ENCODE assay signal across 1 cellular context in the genomic region with DNA sequence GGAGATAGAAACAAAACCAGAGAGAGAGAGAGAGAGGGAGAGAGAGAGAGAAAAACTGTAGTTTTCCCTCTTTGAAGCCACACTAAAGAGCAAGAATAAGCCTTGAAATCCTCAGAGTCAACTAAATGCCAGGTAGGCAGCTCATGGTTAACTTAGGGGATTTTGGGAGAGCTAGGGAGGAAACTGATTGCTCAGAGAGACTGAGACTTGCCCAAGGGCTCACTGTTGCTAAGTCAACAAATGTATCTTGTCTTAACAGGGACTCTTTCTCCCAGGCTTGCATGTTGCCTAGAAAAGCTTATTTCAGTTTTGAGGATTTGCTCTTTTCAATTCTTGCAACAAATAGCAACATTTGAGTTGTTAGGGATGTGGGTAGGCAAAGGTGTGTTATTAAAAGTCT.
TF ChIP-seq lines count a peak whose summit lies in the region.

No MANE protein-coding gene starts in this region.

TF ChIP-seq in K562, 482 proteins besides CTCF, POLR2A, EP300 and RAD21:
- TF ChIP-seq, protein P1, sequence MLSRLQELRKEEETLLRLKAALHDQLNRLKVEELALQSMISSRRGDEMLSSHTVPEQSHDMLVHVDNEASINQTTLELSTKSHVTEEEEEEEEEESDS (CRISPR knock-in tag; IDR thresholded peaks at IDR 0.05): no peak
- TF ChIP-seq, protein P2, sequence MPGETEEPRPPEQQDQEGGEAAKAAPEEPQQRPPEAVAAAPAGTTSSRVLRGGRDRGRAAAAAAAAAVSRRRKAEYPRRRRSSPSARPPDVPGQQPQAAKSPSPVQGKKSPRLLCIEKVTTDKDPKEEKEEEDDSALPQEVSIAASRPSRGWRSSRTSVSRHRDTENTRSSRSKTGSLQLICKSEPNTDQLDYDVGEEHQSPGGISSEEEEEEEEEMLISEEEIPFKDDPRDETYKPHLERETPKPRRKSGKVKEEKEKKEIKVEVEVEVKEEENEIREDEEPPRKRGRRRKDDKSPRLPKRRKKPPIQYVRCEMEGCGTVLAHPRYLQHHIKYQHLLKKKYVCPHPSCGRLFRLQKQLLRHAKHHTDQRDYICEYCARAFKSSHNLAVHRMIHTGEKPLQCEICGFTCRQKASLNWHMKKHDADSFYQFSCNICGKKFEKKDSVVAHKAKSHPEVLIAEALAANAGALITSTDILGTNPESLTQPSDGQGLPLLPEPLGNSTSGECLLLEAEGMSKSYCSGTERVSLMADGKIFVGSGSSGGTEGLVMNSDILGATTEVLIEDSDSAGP (CRISPR knock-in tag; IDR thresholded peaks at IDR 0.05): no peak
- TF ChIP-seq, protein P3, sequence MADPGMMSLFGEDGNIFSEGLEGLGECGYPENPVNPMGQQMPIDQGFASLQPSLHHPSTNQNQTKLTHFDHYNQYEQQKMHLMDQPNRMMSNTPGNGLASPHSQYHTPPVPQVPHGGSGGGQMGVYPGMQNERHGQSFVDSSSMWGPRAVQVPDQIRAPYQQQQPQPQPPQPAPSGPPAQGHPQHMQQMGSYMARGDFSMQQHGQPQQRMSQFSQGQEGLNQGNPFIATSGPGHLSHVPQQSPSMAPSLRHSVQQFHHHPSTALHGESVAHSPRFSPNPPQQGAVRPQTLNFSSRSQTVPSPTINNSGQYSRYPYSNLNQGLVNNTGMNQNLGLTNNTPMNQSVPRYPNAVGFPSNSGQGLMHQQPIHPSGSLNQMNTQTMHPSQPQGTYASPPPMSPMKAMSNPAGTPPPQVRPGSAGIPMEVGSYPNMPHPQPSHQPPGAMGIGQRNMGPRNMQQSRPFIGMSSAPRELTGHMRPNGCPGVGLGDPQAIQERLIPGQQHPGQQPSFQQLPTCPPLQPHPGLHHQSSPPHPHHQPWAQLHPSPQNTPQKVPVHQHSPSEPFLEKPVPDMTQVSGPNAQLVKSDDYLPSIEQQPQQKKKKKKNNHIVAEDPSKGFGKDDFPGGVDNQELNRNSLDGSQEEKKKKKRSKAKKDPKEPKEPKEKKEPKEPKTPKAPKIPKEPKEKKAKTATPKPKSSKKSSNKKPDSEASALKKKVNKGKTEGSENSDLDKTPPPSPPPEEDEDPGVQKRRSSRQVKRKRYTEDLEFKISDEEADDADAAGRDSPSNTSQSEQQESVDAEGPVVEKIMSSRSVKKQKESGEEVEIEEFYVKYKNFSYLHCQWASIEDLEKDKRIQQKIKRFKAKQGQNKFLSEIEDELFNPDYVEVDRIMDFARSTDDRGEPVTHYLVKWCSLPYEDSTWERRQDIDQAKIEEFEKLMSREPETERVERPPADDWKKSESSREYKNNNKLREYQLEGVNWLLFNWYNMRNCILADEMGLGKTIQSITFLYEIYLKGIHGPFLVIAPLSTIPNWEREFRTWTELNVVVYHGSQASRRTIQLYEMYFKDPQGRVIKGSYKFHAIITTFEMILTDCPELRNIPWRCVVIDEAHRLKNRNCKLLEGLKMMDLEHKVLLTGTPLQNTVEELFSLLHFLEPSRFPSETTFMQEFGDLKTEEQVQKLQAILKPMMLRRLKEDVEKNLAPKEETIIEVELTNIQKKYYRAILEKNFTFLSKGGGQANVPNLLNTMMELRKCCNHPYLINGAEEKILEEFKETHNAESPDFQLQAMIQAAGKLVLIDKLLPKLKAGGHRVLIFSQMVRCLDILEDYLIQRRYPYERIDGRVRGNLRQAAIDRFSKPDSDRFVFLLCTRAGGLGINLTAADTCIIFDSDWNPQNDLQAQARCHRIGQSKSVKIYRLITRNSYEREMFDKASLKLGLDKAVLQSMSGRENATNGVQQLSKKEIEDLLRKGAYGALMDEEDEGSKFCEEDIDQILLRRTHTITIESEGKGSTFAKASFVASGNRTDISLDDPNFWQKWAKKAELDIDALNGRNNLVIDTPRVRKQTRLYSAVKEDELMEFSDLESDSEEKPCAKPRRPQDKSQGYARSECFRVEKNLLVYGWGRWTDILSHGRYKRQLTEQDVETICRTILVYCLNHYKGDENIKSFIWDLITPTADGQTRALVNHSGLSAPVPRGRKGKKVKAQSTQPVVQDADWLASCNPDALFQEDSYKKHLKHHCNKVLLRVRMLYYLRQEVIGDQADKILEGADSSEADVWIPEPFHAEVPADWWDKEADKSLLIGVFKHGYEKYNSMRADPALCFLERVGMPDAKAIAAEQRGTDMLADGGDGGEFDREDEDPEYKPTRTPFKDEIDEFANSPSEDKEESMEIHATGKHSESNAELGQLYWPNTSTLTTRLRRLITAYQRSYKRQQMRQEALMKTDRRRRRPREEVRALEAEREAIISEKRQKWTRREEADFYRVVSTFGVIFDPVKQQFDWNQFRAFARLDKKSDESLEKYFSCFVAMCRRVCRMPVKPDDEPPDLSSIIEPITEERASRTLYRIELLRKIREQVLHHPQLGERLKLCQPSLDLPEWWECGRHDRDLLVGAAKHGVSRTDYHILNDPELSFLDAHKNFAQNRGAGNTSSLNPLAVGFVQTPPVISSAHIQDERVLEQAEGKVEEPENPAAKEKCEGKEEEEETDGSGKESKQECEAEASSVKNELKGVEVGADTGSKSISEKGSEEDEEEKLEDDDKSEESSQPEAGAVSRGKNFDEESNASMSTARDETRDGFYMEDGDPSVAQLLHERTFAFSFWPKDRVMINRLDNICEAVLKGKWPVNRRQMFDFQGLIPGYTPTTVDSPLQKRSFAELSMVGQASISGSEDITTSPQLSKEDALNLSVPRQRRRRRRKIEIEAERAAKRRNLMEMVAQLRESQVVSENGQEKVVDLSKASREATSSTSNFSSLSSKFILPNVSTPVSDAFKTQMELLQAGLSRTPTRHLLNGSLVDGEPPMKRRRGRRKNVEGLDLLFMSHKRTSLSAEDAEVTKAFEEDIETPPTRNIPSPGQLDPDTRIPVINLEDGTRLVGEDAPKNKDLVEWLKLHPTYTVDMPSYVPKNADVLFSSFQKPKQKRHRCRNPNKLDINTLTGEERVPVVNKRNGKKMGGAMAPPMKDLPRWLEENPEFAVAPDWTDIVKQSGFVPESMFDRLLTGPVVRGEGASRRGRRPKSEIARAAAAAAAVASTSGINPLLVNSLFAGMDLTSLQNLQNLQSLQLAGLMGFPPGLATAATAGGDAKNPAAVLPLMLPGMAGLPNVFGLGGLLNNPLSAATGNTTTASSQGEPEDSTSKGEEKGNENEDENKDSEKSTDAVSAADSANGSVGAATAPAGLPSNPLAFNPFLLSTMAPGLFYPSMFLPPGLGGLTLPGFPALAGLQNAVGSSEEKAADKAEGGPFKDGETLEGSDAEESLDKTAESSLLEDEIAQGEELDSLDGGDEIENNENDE (IDR thresholded peaks at IDR 0.05; ENCODE audit: low read depth, low read length): no peak
- TF ChIP-seq, protein P4, sequence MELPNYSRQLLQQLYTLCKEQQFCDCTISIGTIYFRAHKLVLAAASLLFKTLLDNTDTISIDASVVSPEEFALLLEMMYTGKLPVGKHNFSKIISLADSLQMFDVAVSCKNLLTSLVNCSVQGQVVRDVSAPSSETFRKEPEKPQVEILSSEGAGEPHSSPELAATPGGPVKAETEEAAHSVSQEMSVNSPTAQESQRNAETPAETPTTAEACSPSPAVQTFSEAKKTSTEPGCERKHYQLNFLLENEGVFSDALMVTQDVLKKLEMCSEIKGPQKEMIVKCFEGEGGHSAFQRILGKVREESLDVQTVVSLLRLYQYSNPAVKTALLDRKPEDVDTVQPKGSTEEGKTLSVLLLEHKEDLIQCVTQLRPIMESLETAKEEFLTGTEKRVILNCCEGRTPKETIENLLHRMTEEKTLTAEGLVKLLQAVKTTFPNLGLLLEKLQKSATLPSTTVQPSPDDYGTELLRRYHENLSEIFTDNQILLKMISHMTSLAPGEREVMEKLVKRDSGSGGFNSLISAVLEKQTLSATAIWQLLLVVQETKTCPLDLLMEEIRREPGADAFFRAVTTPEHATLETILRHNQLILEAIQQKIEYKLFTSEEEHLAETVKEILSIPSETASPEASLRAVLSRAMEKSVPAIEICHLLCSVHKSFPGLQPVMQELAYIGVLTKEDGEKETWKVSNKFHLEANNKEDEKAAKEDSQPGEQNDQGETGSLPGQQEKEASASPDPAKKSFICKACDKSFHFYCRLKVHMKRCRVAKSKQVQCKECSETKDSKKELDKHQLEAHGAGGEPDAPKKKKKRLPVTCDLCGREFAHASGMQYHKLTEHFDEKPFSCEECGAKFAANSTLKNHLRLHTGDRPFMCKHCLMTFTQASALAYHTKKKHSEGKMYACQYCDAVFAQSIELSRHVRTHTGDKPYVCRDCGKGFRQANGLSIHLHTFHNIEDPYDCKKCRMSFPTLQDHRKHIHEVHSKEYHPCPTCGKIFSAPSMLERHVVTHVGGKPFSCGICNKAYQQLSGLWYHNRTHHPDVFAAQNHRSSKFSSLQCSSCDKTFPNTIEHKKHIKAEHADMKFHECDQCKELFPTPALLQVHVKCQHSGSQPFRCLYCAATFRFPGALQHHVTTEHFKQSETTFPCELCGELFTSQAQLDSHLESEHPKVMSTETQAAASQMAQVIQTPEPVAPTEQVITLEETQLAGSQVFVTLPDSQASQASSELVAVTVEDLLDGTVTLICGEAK (IDR thresholded peaks at IDR 0.05): no peak
- TF ChIP-seq, protein P4 (CRISPR knock-in tag; IDR thresholded peaks at IDR 0.05): no peak
- no peak for TF ChIP-seq C11orf30 (IDR thresholded peaks at IDR 0.05; ENCODE audit: low read depth)
- TF ChIP-seq SAP30 (IDR thresholded peaks at IDR 0.05; ENCODE audit: borderline replicate concordance, insufficient read depth, low read depth, low read length, poor library complexity, severe bottlenecking): no peak
- TF ChIP-seq PTTG1 (tag; IDR thresholded peaks at IDR 0.05; ENCODE audit: low read depth): no peak
- TF ChIP-seq, protein P5, sequence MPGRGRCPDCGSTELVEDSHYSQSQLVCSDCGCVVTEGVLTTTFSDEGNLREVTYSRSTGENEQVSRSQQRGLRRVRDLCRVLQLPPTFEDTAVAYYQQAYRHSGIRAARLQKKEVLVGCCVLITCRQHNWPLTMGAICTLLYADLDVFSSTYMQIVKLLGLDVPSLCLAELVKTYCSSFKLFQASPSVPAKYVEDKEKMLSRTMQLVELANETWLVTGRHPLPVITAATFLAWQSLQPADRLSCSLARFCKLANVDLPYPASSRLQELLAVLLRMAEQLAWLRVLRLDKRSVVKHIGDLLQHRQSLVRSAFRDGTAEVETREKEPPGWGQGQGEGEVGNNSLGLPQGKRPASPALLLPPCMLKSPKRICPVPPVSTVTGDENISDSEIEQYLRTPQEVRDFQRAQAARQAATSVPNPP (IDR thresholded peaks at IDR 0.05; ENCODE audit: borderline replicate concordance, insufficient read depth, insufficient read length): no peak
- TF ChIP-seq SMAD1 (IDR thresholded peaks at IDR 0.05; ENCODE audit: low read depth, low read length, partially characterized antibody): no peak
- TF ChIP-seq CSDE1 (IDR thresholded peaks at IDR 0.05): no peak
- TF ChIP-seq NFATC3 (IDR thresholded peaks at IDR 0.05): no peak
- TF ChIP-seq, protein P6, sequence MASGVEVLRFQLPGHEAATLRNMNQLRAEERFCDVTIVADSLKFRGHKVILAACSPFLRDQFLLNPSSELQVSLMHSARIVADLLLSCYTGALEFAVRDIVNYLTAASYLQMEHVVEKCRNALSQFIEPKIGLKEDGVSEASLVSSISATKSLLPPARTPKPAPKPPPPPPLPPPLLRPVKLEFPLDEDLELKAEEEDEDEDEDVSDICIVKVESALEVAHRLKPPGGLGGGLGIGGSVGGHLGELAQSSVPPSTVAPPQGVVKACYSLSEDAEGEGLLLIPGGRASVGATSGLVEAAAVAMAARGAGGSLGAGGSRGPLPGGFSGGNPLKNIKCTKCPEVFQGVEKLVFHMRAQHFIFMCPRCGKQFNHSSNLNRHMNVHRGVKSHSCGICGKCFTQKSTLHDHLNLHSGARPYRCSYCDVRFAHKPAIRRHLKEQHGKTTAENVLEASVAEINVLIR (CRISPR knock-in tag; IDR thresholded peaks at IDR 0.05): no peak
- no peak for TF ChIP-seq ZNF583 (CRISPR knock-in tag; IDR thresholded peaks at IDR 0.05)
- TF ChIP-seq NCOA6 (IDR thresholded peaks at IDR 0.05): no peak
